Comparison of ENCODE assay signal across 1 cellular context in genomic region chr17:39461113-39461910, GRCh38.
TF ChIP-seq lines count a peak whose summit lies in the region.

CDK12 (plus strand) TSS chr17:39461486; CDS start chr17:39462072, 586 bp downstream.

TF ChIP-seq in K562, 482 proteins besides CTCF, POLR2A, EP300 and RAD21 (continued from another document and continues in another):
- TF ChIP-seq BRCA1 (IDR thresholded peaks at IDR 0.05) (no peak), BRCA1 (CRISPR knock-in tag; IDR thresholded peaks at IDR 0.05) (no peak), VEZF1 (CRISPR knock-in tag; IDR thresholded peaks at IDR 0.05) (peak; percentile 87), ZNF253 (CRISPR knock-in tag; conservative IDR thresholded peaks at IDR 0.05) (0 out of 2 replicates have a peak, but pooled peaks have one; percentile 9), HLTF (IDR thresholded peaks at IDR 0.05) (peak; percentile 86; the same call in 1 of the 2 replicates), POU5F1 (IDR thresholded peaks at IDR 0.05; ENCODE audit: borderline replicate concordance, low read depth, low read length, partially characterized antibody) (peak; percentile 29), NR2C2 (CRISPR knock-in tag; IDR thresholded peaks at IDR 0.05) (no peak), NR2C2 (tag; IDR thresholded peaks at IDR 0.05) (peak; percentile 85), ZNF644 (tag; IDR thresholded peaks at IDR 0.05; ENCODE audit: low read depth) (no peak; the same call in 1 of the 2 replicates), SAFB (IDR thresholded peaks at IDR 0.05; ENCODE audit: borderline replicate concordance, low read depth, low read length) (no peak), MAFK (IDR thresholded peaks at IDR 0.05; ENCODE audit: low read length) (no peak), ZNF584 (CRISPR knock-in tag; IDR thresholded peaks at IDR 0.05; ENCODE audit: low read depth) (peak; percentile 40; the same call in 1 of the 2 replicates), RBM25 (IDR thresholded peaks at IDR 0.05; ENCODE audit: low read depth, low read length, severe bottlenecking) (peak; percentile 99), GMEB1 (CRISPR knock-in tag; IDR thresholded peaks at IDR 0.05) (no peak), KDM1A (IDR thresholded peaks at IDR 0.05) (0 out of 4 replicates have a peak, but pooled peaks of 1 of the 2 experiments have one; percentile 1), SRF (CRISPR knock-in tag; IDR thresholded peaks at IDR 0.05) (peak in 1 of 2 experiments; percentile 20; a peak in 1 of 4 replicates), TARDBP (IDR thresholded peaks at IDR 0.05) (peak; percentile 73; the same call in 1 of the 2 replicates), IRF1 (CRISPR knock-in tag; IDR thresholded peaks at IDR 0.05; ENCODE audit: borderline replicate concordance) (no peak), ETV1 (tag; conservative IDR thresholded peaks at IDR 0.05; ENCODE audit: low read depth) (peak; percentile 81), ZC3H8 (IDR thresholded peaks at IDR 0.05) (peak; percentile 86; the same call in 1 of the 2 replicates), E2F6 (IDR thresholded peaks at IDR 0.05; ENCODE audit: borderline replicate concordance in 1 of 2, extremely low read depth in 1 of 2, insufficient read depth in 1 of 2, insufficient read length in 1 of 2, low read depth in 1 of 2, low read length in 1 of 2, poor library complexity in 1 of 2, severe bottlenecking in 1 of 2) (peak in 1 of 2 experiments; percentile 34), DPF2 (IDR thresholded peaks at IDR 0.05) (peak; percentile 53), TEAD4 (IDR thresholded peaks at IDR 0.05; ENCODE audit: low read length) (peak; percentile 18; the same call in 1 of the 2 replicates), TEAD4 (CRISPR knock-in tag; IDR thresholded peaks at IDR 0.05; ENCODE audit: borderline replicate concordance) (no peak), HNRNPH1 (optimal IDR thresholded peaks at IDR 0.05; ENCODE audit: low read depth, low read length) (no peak), TBL1XR1 (IDR thresholded peaks at IDR 0.05; ENCODE audit: low read length in 2 of 2) (0 out of 4 replicates have a peak, but pooled peaks of 1 of the 2 experiments have one; percentile 24), TEAD2 (tag; IDR thresholded peaks at IDR 0.05) (no peak), PRMT5 (CRISPR knock-in tag; IDR thresholded peaks at IDR 0.05) (no peak), SMAD2 (IDR thresholded peaks at IDR 0.05; ENCODE audit: low read depth, low read length) (no peak), SNRNP70 (optimal IDR thresholded peaks at IDR 0.05; ENCODE audit: low read depth, low read length) (no peak), ZNF384 (IDR thresholded peaks at IDR 0.05; ENCODE audit: low read depth, low read length) (peak; percentile 100), CREB3L1 (IDR thresholded peaks at IDR 0.05; ENCODE audit: borderline replicate concordance, low read depth) (peak; percentile 100), NR2C1 (IDR thresholded peaks at IDR 0.05) (0 out of 2 replicates have a peak, but pooled peaks have one; percentile 44), NR2C1 (tag; IDR thresholded peaks at IDR 0.05) (peak; percentile 12; the same call in 1 of the 2 replicates), CSDE1 (IDR thresholded peaks at IDR 0.05) (peak in 1 of 2 experiments; percentile 51; a peak in 1 of 4 replicates), HMGN3 (IDR thresholded peaks at IDR 0.05; ENCODE audit: borderline replicate concordance, extremely low read depth, insufficient read length, low read depth, low read length) (no peak), RBFOX2 (IDR thresholded peaks at IDR 0.05; ENCODE audit: low read depth, low read length) (peak; percentile 97), KLF1 (tag; IDR thresholded peaks at IDR 0.05) (no peak), ZBTB12 (CRISPR knock-in tag; IDR thresholded peaks at IDR 0.05) (no peak), ZNF512 (tag; IDR thresholded peaks at IDR 0.05) (no peak), MEF2A (IDR thresholded peaks at IDR 0.05; ENCODE audit: control insufficient read depth, low read depth, low read length) (peak; percentile 48; the same call in 1 of the 2 replicates), CTBP1 (IDR thresholded peaks at IDR 0.05; ENCODE audit: borderline replicate concordance) (peak; percentile 20; the same call in 1 of the 2 replicates), E4F1 (CRISPR knock-in tag; IDR thresholded peaks at IDR 0.05; ENCODE audit: borderline replicate concordance) (no peak), MYNN (IDR thresholded peaks at IDR 0.05) (peak; percentile 49; the same call in 1 of the 2 replicates), MYNN (CRISPR knock-in tag; IDR thresholded peaks at IDR 0.05) (no peak), HNRNPLL (IDR thresholded peaks at IDR 0.05; ENCODE audit: low read depth, low read length, poor library complexity, severe bottlenecking) (peak; percentile 31), ZNF444 (CRISPR knock-in tag; IDR thresholded peaks at IDR 0.05) (peak; percentile 49; the same call in 1 of the 2 replicates), CHD1 (IDR thresholded peaks at IDR 0.05; ENCODE audit: low read length) (peak; percentile 45), SAP30 (IDR thresholded peaks at IDR 0.05; ENCODE audit: borderline replicate concordance, insufficient read depth, low read depth, low read length, poor library complexity, severe bottlenecking) (peak; percentile 39), HMBOX1 (IDR thresholded peaks at IDR 0.05) (peak; percentile 94), MAFF (IDR thresholded peaks at IDR 0.05; ENCODE audit: low read length) (peak; percentile 95), MAFG (tag; conservative IDR thresholded peaks at IDR 0.05) (no peak), POLR2H (tag; IDR thresholded peaks at IDR 0.05; ENCODE audit: low read depth) (peak; percentile 95), CTCFL (IDR thresholded peaks at IDR 0.05; ENCODE audit: borderline replicate concordance, insufficient read depth, low read depth, low read length, poor library complexity, severe bottlenecking) (no peak), POLR2AphosphoS5 (IDR thresholded peaks at IDR 0.05; ENCODE audit: control insufficient read depth, insufficient read depth, low read depth, low read length) (peak; percentile 98)
